Comparison of ENCODE assay signal across 16 cellular contexts in genomic region chr12:26728205-26729050, GRCh38.
A peak's percentile ranks its signal among the peaks of the same experiment; 100 is the strongest.
DNase-seq lines count a peak whose midpoint lies in the region; ATAC-seq and TF ChIP-seq lines count a peak whose summit lies in the region.
"Had no signal": no experiment of that assay in that cellular context is flagged by ENCODE, and none has a peak within 500 bp of the region (broad histone marks: within the 10 kb centered on the region; RNA-seq: fewer than 3 reads in every experiment).

No MANE protein-coding gene starts in this region.

- peaks cover 58% of the 10 kb centered on the region for H3K4me1 Mint-ChIP-seq in activated CD4-positive, alpha-beta T cell treated with anti-CD3 and anti-CD28 coated beads for 36 hours
- H3K4me1 Mint-ChIP-seq in stimulated activated naive B cell treated with anti-CD40 and anti-IgM and Interleukin-4, amounts not matched to agents 10 μg/mL and 1 μg/mL and 100 μg/mL, for 72 hours: peaks cover 36 to 64% of the 10 kb centered on the region in 2 donors

- POLR2A ChIA-PET in activated CD4-positive, alpha-beta T cell treated with anti-CD3 and anti-CD28 coated beads for 36 hours (lab: Charles Lee): interaction anchor here (0.6 kb wide), 1 partner anchor 45 kb away, joined by 6 read pairs; no protein-coding TSS in a partner anchor
- POLR2A ChIA-PET in HCT116 (lab: Charles Lee): no interaction called here

- no peak overlapping the region for H3K4me3 Mint-ChIP-seq in activated CD4-positive, alpha-beta T cell treated with anti-CD3 and anti-CD28 coated beads for 36 hours
- peak overlapping the region; percentile 45 to 55 for H3K4me3 Mint-ChIP-seq in stimulated activated naive B cell treated with anti-CD40 and anti-IgM and Interleukin-4, amounts not matched to agents 10 μg/mL and 1 μg/mL and 100 μg/mL, for 72 hours

- no peaks in the 10 kb centered on the region for H3K27me3 Mint-ChIP-seq in activated CD4-positive, alpha-beta T cell treated with anti-CD3 and anti-CD28 coated beads for 36 hours
- no peaks in the 10 kb centered on the region for H3K27me3 Mint-ChIP-seq in stimulated activated naive B cell treated with anti-CD40 and anti-IgM and Interleukin-4, amounts not matched to agents 10 μg/mL and 1 μg/mL and 100 μg/mL, for 72 hours

- no TSS peak for BruUV-seq in HCT116 (replicated peaks; lab: Mats Ljungman, UMichigan)

- no peak overlapping the region for H3K27ac ChIP-seq in HCT116 (ENCODE audit: low read depth, low read length)
- H3K27ac ChIP-seq: A549, dorsolateral prefrontal cortex, Peyer's patch, VCaP had no signal

- H3K36me3 Mint-ChIP-seq in activated CD4-positive, alpha-beta T cell treated with anti-CD3 and anti-CD28 coated beads for 36 hours (ENCODE audit: low read depth): peaks cover 10% of the 10 kb centered on the region
- H3K36me3 Mint-ChIP-seq in stimulated activated naive B cell treated with anti-CD40 and anti-IgM and Interleukin-4, amounts not matched to agents 10 μg/mL and 1 μg/mL and 100 μg/mL, for 72 hours: peaks cover 4 to 16% of the 10 kb centered on the region in 2 donors

- H3K27me3 ChIP-seq in HCT116 (ENCODE audit: insufficient read depth, low read length): no peaks in the 10 kb centered on the region
- H3K27me3 ChIP-seq: dorsolateral prefrontal cortex, Peyer's patch had no signal

- no peak overlapping the region for H2AFZ ChIP-seq in HCT116 (ENCODE audit: low read depth, low read length, poor library complexity, severe bottlenecking)

- intact Hi-C loops in activated CD4-positive, alpha-beta T cell treated with anti-CD3 and anti-CD28 coated beads for 36 hours (cut with DNase I, micrococcal nuclease): loop anchor here in 1 of 2 experiments (5.0 kb wide), 1 partner anchor 104 kb away; the partner anchor contains the start of gene ITPR2
- intact Hi-C loops in HCT116 (cut with micrococcal nuclease): no loop called here
- intact Hi-C loops in Right ventricle myocardium superior (cut with DNase I): no loop called here

- no peak overlapping the region for H3K27ac Mint-ChIP-seq in activated CD4-positive, alpha-beta T cell treated with anti-CD3 and anti-CD28 coated beads for 36 hours
- peak overlapping the region; percentile 90 for H3K27ac Mint-ChIP-seq in stimulated activated naive B cell treated with anti-CD40 and anti-IgM and Interleukin-4, amounts not matched to agents 10 μg/mL and 1 μg/mL and 100 μg/mL, for 72 hours

- H4K20me1 ChIP-seq in HCT116 (ENCODE audit: insufficient read depth): no peaks in the 10 kb centered on the region

- H3K9me3 Mint-ChIP-seq in activated CD4-positive, alpha-beta T cell treated with anti-CD3 and anti-CD28 coated beads for 36 hours (ENCODE audit: low read depth): no peaks in the 10 kb centered on the region
- H3K9me3 Mint-ChIP-seq in stimulated activated naive B cell treated with anti-CD40 and anti-IgM and Interleukin-4, amounts not matched to agents 10 μg/mL and 1 μg/mL and 100 μg/mL, for 72 hours: peaks cover 0 to 2% of the 10 kb centered on the region in 2 donors

- CTCF ChIA-PET in activated CD4-positive, alpha-beta T cell treated with anti-CD3 and anti-CD28 coated beads for 36 hours (lab: Charles Lee): no interaction called here
- CTCF ChIA-PET in HCT116 (lab: Charles Lee): interaction anchor here (1.6 kb wide), 1 partner anchor 27 kb away, joined by 4 read pairs; no protein-coding TSS in a partner anchor

- peak; percentile 27 for ATAC-seq in activated CD4-positive, alpha-beta T cell treated with anti-CD3 and anti-CD28 coated beads for 36 hours
- ATAC-seq in HCT116: no peak
- ATAC-seq in HG03432 (IDR thresholded peaks at IDR 0.05; ENCODE audit: unreplicated experiment): peak; percentile 48
- peak; percentile 58 to 67 for ATAC-seq in stimulated activated naive B cell treated with anti-CD40 and anti-IgM and Interleukin-4, amounts not matched to agents 10 μg/mL and 1 μg/mL and 100 μg/mL, for 72 hours (replicated peaks)
- no peak for ATAC-seq in Right ventricle myocardium superior (ENCODE audit: poor library complexity)
- ATAC-seq: A549 had no signal

- no peak overlapping the region for H3K4me3 ChIP-seq in HCT116 (replicated peaks in 1 of 2; ENCODE audit: low read depth in 1 of 2, low read length in 2 of 2)
- H3K4me3 ChIP-seq: A549, dorsolateral prefrontal cortex, Peyer's patch had no signal

- no peak for TF ChIP-seq RAD21 in HCT116 (IDR thresholded peaks at IDR 0.05; ENCODE audit: low read depth)

- no peaks in the 10 kb centered on the region for H3K36me3 ChIP-seq in HCT116 (ENCODE audit: control insufficient read depth in 1 of 2, insufficient read depth in 2 of 2, low read length in 2 of 2)
- H3K36me3 ChIP-seq: Peyer's patch had no signal

- H3K79me2 ChIP-seq in HCT116 (ENCODE audit: insufficient read depth, low read length): no peaks in the 10 kb centered on the region

- no peak for TF ChIP-seq CTCF in HCT116 (IDR thresholded peaks at IDR 0.05 in 2 of 3, conservative IDR thresholded peaks at IDR 0.05 in 1 of 3; ENCODE audit: borderline replicate concordance in 1 of 3, insufficient read depth in 1 of 3, low read depth in 2 of 3, low read length in 2 of 3)

- no peaks in the 10 kb centered on the region for H3K9me3 ChIP-seq in HCT116 (ENCODE audit: control insufficient read depth in 1 of 2, insufficient read depth in 1 of 2, low read depth in 1 of 2, low read length in 2 of 2)
- H3K9me3 ChIP-seq: A549, Peyer's patch had no signal

- RAD21 ChIA-PET in HCT116 (lab: Charles Lee; ENCODE audit: low non-redundant PET in 1 of 2, low total read pairs in 2 of 2, uncharacterized antibody in 2 of 2, unreplicated experiment in 2 of 2): no interaction called here

- no peaks in the 10 kb centered on the region for H3K9me2 ChIP-seq in HCT116 (ENCODE audit: insufficient read depth)

- peaks cover 0 to 5% of the 10 kb centered on the region in 2 experiments; a peak in 3 of 4 replicates for H3K4me1 ChIP-seq in HCT116 (ENCODE audit: control insufficient read depth in 1 of 2, insufficient read depth in 2 of 2, low read length in 2 of 2)
- H3K4me1 ChIP-seq: Peyer's patch had no signal

- TF ChIP-seq POLR2A in HCT116 (IDR thresholded peaks at IDR 0.05; ENCODE audit: borderline replicate concordance, extremely low read depth, insufficient read depth, insufficient read length): no peak

- H3K4me2 ChIP-seq in HCT116 (ENCODE audit: low read length): no peak overlapping the region
- H3K4me2 ChIP-seq: A549 had no signal

- H3K9ac ChIP-seq in HCT116 (ENCODE audit: low read length): no peak overlapping the region

- peak; percentile 21 for DNase-seq in activated CD4-positive, alpha-beta T cell treated with anti-CD3 and anti-CD28 coated beads for 36 hours
- DNase-seq in activated CD4-positive, alpha-beta T cell treated with anti-CD3 and anti-CD28 coated beads, Interleukin-2, amount 50 U/mL, for 1 hour: no peak
- DNase-seq in HCT116 (ENCODE audit: low read depth, low spot score) (no peak), amygdala (lab: John Stamatoyannopoulos, UW) (no peak), cerebellar cortex (ENCODE audit: low spot score) (no peak), Right ventricle myocardium superior (no peak)
- DNase-seq in stimulated activated naive B cell treated with anti-CD40 and anti-IgM and Interleukin-4, amounts not matched to agents 10 μg/mL and 1 μg/mL and 100 μg/mL, for 72 hours: peak; percentile 65
- DNase-seq: activated naive CD4-positive, alpha-beta T cell treated with anti-CD3 and anti-CD28 coated beads, Interleukin-2, amount 50 U/mL, for 16 hours; DMS79 treated with DMSO at 0.1 percent for 48 hours; dorsolateral prefrontal cortex; midbrain; NCI-H1694; Peyer's patch had no signal

TF ChIP-seq in HCT116, 20 proteins besides CTCF, POLR2A, EP300 and RAD21:
- TF ChIP-seq EZH2phosphoT487 (IDR thresholded peaks at IDR 0.05; ENCODE audit: borderline replicate concordance) (no peak), EGR1 (IDR thresholded peaks at IDR 0.05; ENCODE audit: low read depth) (0 out of 2 replicates have a peak, but pooled peaks have one; percentile 28)
TF ChIP-seq in HCT116: peak in this region for 1.

Comparison
In these comparisons a context has a peak if more than half of its experiments do, and no peak if none do; other contexts are left out.
1. DNase-seq: peak in activated CD4-positive, alpha-beta T cell treated with anti-CD3 and anti-CD28 coated beads for 36 hours (single experiment) and stimulated activated naive B cell treated with anti-CD40 and anti-IgM and Interleukin-4, amounts not matched to agents 10 μg/mL and 1 μg/mL and 100 μg/mL, for 72 hours (single experiment); none in activated CD4-positive, alpha-beta T cell treated with anti-CD3 and anti-CD28 coated beads, Interleukin-2, amount 50 U/mL, for 1 hour (single experiment), HCT116 (single experiment), amygdala (0 of 56), cerebellar cortex (single experiment) and Right ventricle myocardium superior (single experiment).
2. ATAC-seq: peak in activated CD4-positive, alpha-beta T cell treated with anti-CD3 and anti-CD28 coated beads for 36 hours (single experiment), HG03432 (single experiment) and stimulated activated naive B cell treated with anti-CD40 and anti-IgM and Interleukin-4, amounts not matched to agents 10 μg/mL and 1 μg/mL and 100 μg/mL, for 72 hours (2 of 2); none in HCT116 (single experiment) and Right ventricle myocardium superior (single experiment).